Comparison of ENCODE assay signal across 11 cellular contexts in genomic region chr18:3457261-3457724, GRCh38. TPM values are rescaled to one million over a fixed set of nuclear protein-coding genes. Genes with fewer than 3 reads are reported as not detected.
DNase-seq lines count a peak whose midpoint lies in the region; ATAC-seq and TF ChIP-seq lines count a peak whose summit lies in the region.
"Had no signal": no experiment of that assay in that cellular context is flagged by ENCODE, and none has a peak within 500 bp of the region (broad histone marks: within the 10 kb centered on the region; RNA-seq: fewer than 3 reads in every experiment).

No MANE protein-coding gene starts in this region.

- intact Hi-C loops in colonic mucosa (cut with DNase I) (loop anchor here (5.0 kb wide), 1 partner anchor 175 kb away; no protein-coding TSS in a partner anchor), mucosa of descending colon (cut with DNase I, micrococcal nuclease) (loop anchor here in 1 of 2 donors (10.0 kb wide), 1 partner anchor 208 kb away; no protein-coding TSS in a partner anchor)

- peaks cover 59 to 95% (median 77%) of the 10 kb centered on the region in 11 experiments for H3K36me3 ChIP-seq in BLaER1 treated with 17β-estradiol and CSF1 and Interleukin-3, amounts not matched to agents 10 nM and 100 nM
- H3K36me3 ChIP-seq in colonic mucosa = no peaks in the 10 kb centered on the region
- no peaks in the 10 kb centered on the region for H3K36me3 ChIP-seq in mucosa of descending colon (ENCODE audit: low read depth)

- peaks cover 0 to 34% (median 7%) of the 10 kb centered on the region in 11 experiments; a peak in 10 of 22 replicates for H3K9me3 ChIP-seq in BLaER1 treated with 17β-estradiol and CSF1 and Interleukin-3, amounts not matched to agents 10 nM and 100 nM (replicated peaks in 1 of 11)
- H3K9me3 ChIP-seq in colonic mucosa = no peaks in the 10 kb centered on the region
- H3K9me3 ChIP-seq in mucosa of descending colon = no peaks in the 10 kb centered on the region

- H3K4me1 ChIP-seq in BLaER1 treated with 17β-estradiol and CSF1 and Interleukin-3, amounts not matched to agents 10 nM and 100 nM = peaks cover 30 to 60% (median 48%) of the 10 kb centered on the region in 10 experiments
- peaks cover 13% of the 10 kb centered on the region for H3K4me1 ChIP-seq in colonic mucosa
- peaks cover 35% of the 10 kb centered on the region for H3K4me1 ChIP-seq in mucosa of descending colon (ENCODE audit: low read depth)

- no peak overlapping the region for H3K4me3 ChIP-seq in BLaER1 treated with 17β-estradiol and CSF1 and Interleukin-3, amounts not matched to agents 10 nM and 100 nM
- no peak overlapping the region for H3K4me3 ChIP-seq in colonic mucosa
- H3K4me3 ChIP-seq in mucosa of descending colon = no peak overlapping the region
- H3K4me3 ChIP-seq: SK-N-MC had no signal

- DNase-seq in HT-29 (ENCODE audit: low spot score) (peak; percentile 75), colonic mucosa (peak; percentile 66), mucosa of descending colon (peak in 2 of 3 donors; percentile 62 to 65), NCI-H2171 (lab: John Stamatoyannopoulos, UW) (no peak)
- DNase-seq in activated naive CD4-positive, alpha-beta T cell (lab: John Stamatoyannopoulos, UW) = no peak
- DNase-seq: NCI-H2227 treated with DMSO at 0.1 percent for 48 hours; stimulated activated naive CD8-positive, alpha-beta T cell treated with anti-CD3 and anti-CD28 coated beads, Interleukin-15, Interleukin-2, amounts not matched to agents 100 U/mL and 50 U/mL, for 24 hours had no signal

- H4K20me1 ChIP-seq in BLaER1 treated with 17β-estradiol and CSF1 and Interleukin-3, amounts not matched to agents 10 nM and 100 nM = peaks cover 71 to 100% (median 91%) of the 10 kb centered on the region in 11 experiments

- no peak overlapping the region for H3K9ac ChIP-seq in BLaER1 treated with 17β-estradiol and CSF1 and Interleukin-3, amounts not matched to agents 10 nM and 100 nM
- peak overlapping the region; percentile 13 to 100 for H3K9ac ChIP-seq in colonic mucosa (ENCODE audit: low read depth in 2 of 2, low read length in 2 of 2)

- no peak overlapping the region; a peak in 1 of 22 replicates for H3K27ac ChIP-seq in BLaER1 treated with 17β-estradiol and CSF1 and Interleukin-3, amounts not matched to agents 10 nM and 100 nM
- H3K27ac ChIP-seq in colonic mucosa = peak overlapping the region; percentile 100

- TF ChIP-seq CTCF in colonic mucosa (IDR thresholded peaks at IDR 0.05) (no peak), mucosa of descending colon (IDR thresholded peaks at IDR 0.05) (no peak)

- H3K4me2 ChIP-seq in BLaER1 treated with 17β-estradiol and CSF1 and Interleukin-3, amounts not matched to agents 10 nM and 100 nM = peak overlapping the region in 7 of 11 experiments; percentile 13 to 94 (median 24); a peak in 10 of 22 replicates

- ATAC-seq in mucosa of descending colon (peak; percentile 9), GM19463 (IDR thresholded peaks at IDR 0.05; ENCODE audit: unreplicated experiment) (no peak), HG03457 (IDR thresholded peaks at IDR 0.05; ENCODE audit: unreplicated experiment) (no peak)
- ATAC-seq: stimulated activated naive CD8-positive, alpha-beta T cell treated with anti-CD3 and anti-CD28 coated beads, Interleukin-15, Interleukin-2, amounts not matched to agents 100 U/mL and 50 U/mL, for 24 hours had no signal

- H3K27me3 ChIP-seq in BLaER1 treated with 17β-estradiol and CSF1 and Interleukin-3, amounts not matched to agents 10 nM and 100 nM = no peaks in the 10 kb centered on the region
- no peaks in the 10 kb centered on the region for H3K27me3 ChIP-seq in colonic mucosa

RNA-seq across cellular contexts. Expression of gene TGIF1, which starts 7.3 kb away (rescaled TPM):
- total RNA-seq in HT-29 (2014; rRNA removed; shearing (Covaris generic)) = 241 and 264 TPM in 2 replicates
- 10 to 100 TPM; 68.0 to 80.6 TPM for total RNA-seq in colonic mucosa
- 10 to 100 TPM; 37.1 to 67.2 (median 59.1) TPM for total RNA-seq in mucosa of descending colon

Comparison
In these comparisons a context has a peak if more than half of its experiments do, and no peak if none do; other contexts are left out.
1. H3K9ac ChIP-seq: peak in colonic mucosa (2 of 2); none in BLaER1 treated with 17β-estradiol and CSF1 and Interleukin-3, amounts not matched to agents 10 nM and 100 nM (0 of 11).
2. DNase-seq: peak in HT-29 (single experiment), colonic mucosa (single experiment) and mucosa of descending colon (2 of 3); none in NCI-H2171 (single experiment) and activated naive CD4-positive, alpha-beta T cell (0 of 4).